ENCODE assay signal across 32 cellular contexts in genomic region chr11:130994043-130994442, GRCh38.
"Had no signal": no experiment of that assay in that cellular context is flagged by ENCODE, and none has a peak within 500 bp of the region (broad histone marks: within the 10 kb centered on the region; RNA-seq: fewer than 3 reads in every experiment).

No MANE protein-coding gene starts in this region.

- H3K4me1 ChIP-seq: adrenal gland, ascending aorta, body of pancreas, breast epithelium had no signal

- DNase-seq: activated effector memory CD4-positive, alpha-beta T cell treated with anti-CD3 and anti-CD28 coated beads, Interleukin-2, amount 50 U/mL, for 16 hours; activated effector memory CD4-positive, alpha-beta T cell treated with Interleukin-2 at 50 U/mL for 16 hours; activated gamma-delta T cell; activated gamma-delta T cell treated with Interleukin-2 at 50 U/mL for 16 hours; activated naive CD4-positive, alpha-beta T cell; activated naive CD4-positive, alpha-beta T cell treated with anti-CD3 and anti-CD28 coated beads for 36 hours; activated naive CD4-positive, alpha-beta T cell treated with anti-CD3 and anti-CD28 coated beads, Interleukin-2, amount 10 ng/mL, durations not matched to agents 7 days and 5 days; activated naive CD4-positive, alpha-beta T cell treated with anti-CD3 and anti-CD28 coated beads, Interleukin-2, amount 50 U/mL, for 16 hours; activated naive CD4-positive, alpha-beta T cell treated with Interleukin-2 at 50 U/mL for 16 hours; activated naive CD8-positive, alpha-beta T cell treated with anti-CD3 and anti-CD28 coated beads for 36 hours; activated naive CD8-positive, alpha-beta T cell treated with anti-CD3 and anti-CD28 coated beads, Interleukin-2, amount 10 ng/mL, durations not matched to agents 7 days and 5 days; activated naive CD8-positive, alpha-beta T cell treated with anti-CD3 and anti-CD28 coated beads, Interleukin-2, amount 50 U/mL, for 24 hours; activated T-cell treated with anti-CD3 and anti-CD28 coated beads, Interleukin-2, amount 50 U/mL, for 1 hour; activated T-cell treated with anti-CD3 and anti-CD28 coated beads, Interleukin-2, amount 50 U/mL, for 24 hours; activated T-cell treated with anti-CD3 and anti-CD28 coated beads, Interleukin-2, amount 50 U/mL, for 4 hours; activated T-cell treated with anti-CD3 and anti-CD28 coated beads, Interleukin-2, amount 50 U/mL, for 48 hours; activated T-cell treated with anti-CD3 and anti-CD28 coated beads, Interleukin-2, amount 50 U/mL, for 72 hours; adrenal gland; amniotic stem cell; amygdala; anterior cingulate cortex; aorta; body of pancreas; brain microvascular endothelial cell; caudate nucleus; central memory CD4-positive, alpha-beta T cell; cerebellar nuclear complex had no signal

- H3K27ac ChIP-seq: adrenal gland, ascending aorta, body of pancreas, brain microvascular endothelial cell, breast epithelium, cardiac muscle cell had no signal

- H3K9me3 ChIP-seq: adrenal gland, ascending aorta, body of pancreas, breast epithelium had no signal

- H3K36me3 ChIP-seq: adrenal gland, ascending aorta, brain microvascular endothelial cell, breast epithelium, cardiac muscle cell had no signal

- H3K4me3 ChIP-seq: adrenal gland, ascending aorta, body of pancreas, breast epithelium, cardiac muscle cell had no signal

- ATAC-seq: activated naive CD4-positive, alpha-beta T cell treated with anti-CD3 and anti-CD28 coated beads, Interleukin-2, amount 50 U/mL, for 72 hours; activated naive CD8-positive, alpha-beta T cell treated with anti-CD3 and anti-CD28 coated beads, Interleukin-2, amount 50 U/mL, for 24 hours; activated T-cell treated with anti-CD3 and anti-CD28 coated beads, Interleukin-2, amount 50 U/mL, for 4 hours; activated T-cell treated with anti-CD3 and anti-CD28 coated beads, Interleukin-2, amount 50 U/mL, for 72 hours; activated T-helper 17 cell treated with anti-CD3 and anti-CD28 coated beads, Interleukin-2, amount 50 U/mL, for 72 hours; body of pancreas had no signal

- H3K27me3 ChIP-seq: adrenal gland, ascending aorta, body of pancreas, brain microvascular endothelial cell, breast epithelium had no signal
